1 cellular context compared by ENCODE assay signal in genomic region chr19:4871711-4872110, GRCh38.
TF ChIP-seq lines count a peak whose summit lies in the region.

No MANE protein-coding gene starts in this region.

TF ChIP-seq in HepG2, 621 proteins besides CTCF, POLR2A, EP300 and RAD21:
- TF ChIP-seq ZNF768 (CRISPR knock-in tag; IDR thresholded peaks at IDR 0.05) (peak; percentile 91), ATF4 (CRISPR knock-in tag; IDR thresholded peaks at IDR 0.05) (no peak), POLR2AphosphoS5 (IDR thresholded peaks at IDR 0.05; ENCODE audit: low read depth, low read length) (no peak)
